24 cellular contexts compared by ENCODE assay signal in genomic region chr1:201219481-201220387, GRCh38. TPM values are rescaled to one million over a fixed set of nuclear protein-coding genes. Genes with fewer than 3 reads are reported as not detected.
DNase-seq lines count a peak whose midpoint lies in the region; ATAC-seq lines count a peak whose summit lies in the region.
"Had no signal": no experiment of that assay in that cellular context is flagged by ENCODE, and none has a peak within 500 bp of the region (broad histone marks: within the 10 kb centered on the region; RNA-seq: fewer than 3 reads in every experiment).

No MANE protein-coding gene starts in this region.

- no peaks in the 10 kb centered on the region for H3K79me1 ChIP-seq in trophoblast cell (ENCODE audit: low read length)

- no peak overlapping the region for H3K4ac ChIP-seq in trophoblast cell (ENCODE audit: low read depth, low read length)

- H3K4me2 ChIP-seq in trophoblast cell (ENCODE audit: low read length) = no peak overlapping the region

- no peaks in the 10 kb centered on the region for H3K9me3 Mint-ChIP-seq in activated CD8-positive, alpha-beta memory T cell treated with anti-CD3 and anti-CD28 coated beads, Interleukin-2, amount 10 ng/mL, durations not matched to agents 7 days and 5 days (ENCODE audit: low read depth)
- H3K9me3 Mint-ChIP-seq: activated T-helper 17 cell treated with anti-CD3 and anti-CD28 coated beads, Interleukin-2, amount 50 U/mL, for 72 hours; naive thymus-derived CD4-positive, alpha-beta T cell had no signal

- H3K9me3 ChIP-seq in trophoblast cell (ENCODE audit: insufficient read depth, low read depth, low read length) = peaks cover 1% of the 10 kb centered on the region
- H3K9me3 ChIP-seq: body of pancreas, heart right ventricle had no signal

- no CpG with 5 or more reads among the region's 7 CpGs for WGBS in trophoblast cell (ENCODE audit: extremely low coverage, insufficient coverage, insufficient read length)

- DNase-seq in activated CD8-positive, alpha-beta memory T cell treated with anti-CD3 and anti-CD28 coated beads for 24 hours = peak; percentile 28
- DNase-seq in activated CD8-positive, alpha-beta memory T cell treated with anti-CD3 and anti-CD28 coated beads, Interleukin-2, amount 10 ng/mL, durations not matched to agents 7 days and 5 days = no peak
- DNase-seq in NAMALWA (ENCODE audit: low spot score) (peak; percentile 17), NCI-H69 (lab: John Stamatoyannopoulos, UW) (peak; percentile 32), trophoblast cell (peak; percentile 96), NCI-H1048 (lab: John Stamatoyannopoulos, UW) (no peak)
- DNase-seq: body of pancreas; effector CD4-positive, alpha-beta T cell; erythroblast; foreskin fibroblast; GM23248; heart right ventricle; Kasumi-1; NCI-H1092 treated with DMSO at 0.1 percent for 48 hours; occipital lobe had no signal

- H3K14ac ChIP-seq in trophoblast cell (ENCODE audit: low read length) = no peak overlapping the region

- no peak overlapping the region for H3K4me3 Mint-ChIP-seq in activated CD8-positive, alpha-beta memory T cell treated with anti-CD3 and anti-CD28 coated beads, Interleukin-2, amount 10 ng/mL, durations not matched to agents 7 days and 5 days
- H3K4me3 Mint-ChIP-seq: activated T-helper 17 cell treated with anti-CD3 and anti-CD28 coated beads, Interleukin-2, amount 50 U/mL, for 72 hours; naive thymus-derived CD4-positive, alpha-beta T cell had no signal

- H2BK120ac ChIP-seq in trophoblast cell (ENCODE audit: insufficient read depth, low read length, poor library complexity) = no peak overlapping the region

- no peaks in the 10 kb centered on the region for H3K36me3 Mint-ChIP-seq in activated CD8-positive, alpha-beta memory T cell treated with anti-CD3 and anti-CD28 coated beads, Interleukin-2, amount 10 ng/mL, durations not matched to agents 7 days and 5 days
- H3K36me3 Mint-ChIP-seq: naive thymus-derived CD4-positive, alpha-beta T cell had no signal

- no peak overlapping the region for H3K27ac ChIP-seq in trophoblast cell (ENCODE audit: low read depth, low read length)
- H3K27ac ChIP-seq: body of pancreas, C4-2B, GM23248, heart right ventricle, RWPE1, SK-N-MC had no signal

- H3K9ac ChIP-seq in trophoblast cell (ENCODE audit: low read length) = no peak overlapping the region
- H3K9ac ChIP-seq: GM23248 had no signal

- H4K91ac ChIP-seq in trophoblast cell (ENCODE audit: low read depth, low read length) = no peak overlapping the region

- CTCF ChIA-PET in activated CD8-positive, alpha-beta memory T cell treated with anti-CD3 and anti-CD28 coated beads, Interleukin-2, amount 10 ng/mL, durations not matched to agents 7 days and 5 days (lab: Charles Lee) = interaction anchor here (0.5 to 1.4 kb wide), 2 partner anchors 34 to 269 kb away, joined by 3 read pairs; no protein-coding TSS in a partner anchor

- H2BK5ac ChIP-seq in trophoblast cell (ENCODE audit: low read depth, low read length, poor library complexity) = no peak overlapping the region

- no peak overlapping the region for H3K18ac ChIP-seq in trophoblast cell (ENCODE audit: low read length)

- no peak overlapping the region for H2AFZ ChIP-seq in trophoblast cell (ENCODE audit: insufficient read depth, low read length, poor library complexity)
- H2AFZ ChIP-seq: GM23248 had no signal

- H3K4me1 Mint-ChIP-seq in activated CD8-positive, alpha-beta memory T cell treated with anti-CD3 and anti-CD28 coated beads, Interleukin-2, amount 10 ng/mL, durations not matched to agents 7 days and 5 days = no peaks in the 10 kb centered on the region
- H3K4me1 Mint-ChIP-seq: activated T-helper 17 cell treated with anti-CD3 and anti-CD28 coated beads, Interleukin-2, amount 50 U/mL, for 72 hours had no signal

- no peaks in the 10 kb centered on the region for H3K27me3 ChIP-seq in trophoblast cell (ENCODE audit: insufficient read depth, low read length)
- H3K27me3 ChIP-seq: body of pancreas, heart right ventricle had no signal

- H3K4me1 ChIP-seq in trophoblast cell (ENCODE audit: control insufficient read depth in 1 of 2, insufficient read depth in 2 of 2, low read length in 2 of 2) = no peaks in the 10 kb centered on the region
- H3K4me1 ChIP-seq: body of pancreas, heart right ventricle had no signal

- H4K8ac ChIP-seq in trophoblast cell (ENCODE audit: low read depth, low read length) = no peak overlapping the region

- no peak overlapping the region for H3K4me3 ChIP-seq in trophoblast cell (ENCODE audit: low read depth, low read length)
- H3K4me3 ChIP-seq: body of pancreas, GM23248, heart right ventricle, SK-N-MC had no signal

- H2AK5ac ChIP-seq in trophoblast cell (ENCODE audit: low read length) = no peak overlapping the region

- H3K23ac ChIP-seq in trophoblast cell (ENCODE audit: low read length) = no peak overlapping the region

- H3K27me3 Mint-ChIP-seq in activated CD8-positive, alpha-beta memory T cell treated with anti-CD3 and anti-CD28 coated beads, Interleukin-2, amount 10 ng/mL, durations not matched to agents 7 days and 5 days = no peaks in the 10 kb centered on the region
- H3K27me3 Mint-ChIP-seq: activated T-helper 17 cell treated with anti-CD3 and anti-CD28 coated beads, Interleukin-2, amount 50 U/mL, for 72 hours; naive thymus-derived CD4-positive, alpha-beta T cell had no signal

- H4K12ac ChIP-seq in trophoblast cell (ENCODE audit: low read depth, low read length) = no peak overlapping the region

- H2BK12ac ChIP-seq in trophoblast cell (ENCODE audit: low read length) = no peak overlapping the region

- ATAC-seq in activated CD8-positive, alpha-beta memory T cell treated with anti-CD3 and anti-CD28 coated beads, Interleukin-2, amount 10 ng/mL, durations not matched to agents 7 days and 5 days = no peak
- ATAC-seq in HG03469 (IDR thresholded peaks at IDR 0.05; ENCODE audit: unreplicated experiment) (no peak), HG02885 (IDR thresholded peaks at IDR 0.05; ENCODE audit: poor library complexity, unreplicated experiment) (no peak)
- ATAC-seq: activated T-helper 17 cell treated with anti-CD3 and anti-CD28 coated beads, Interleukin-2, amount 50 U/mL, for 72 hours; body of pancreas; heart right ventricle; left lobe of liver; naive thymus-derived CD4-positive, alpha-beta T cell had no signal

- no peaks in the 10 kb centered on the region for H3K36me3 ChIP-seq in trophoblast cell (ENCODE audit: control insufficient read depth in 1 of 2, insufficient read depth in 2 of 2, low read length in 2 of 2)
- H3K36me3 ChIP-seq: heart right ventricle had no signal

- H3K27ac Mint-ChIP-seq in activated CD8-positive, alpha-beta memory T cell treated with anti-CD3 and anti-CD28 coated beads, Interleukin-2, amount 10 ng/mL, durations not matched to agents 7 days and 5 days = no peak overlapping the region
- H3K27ac Mint-ChIP-seq: activated T-helper 17 cell treated with anti-CD3 and anti-CD28 coated beads, Interleukin-2, amount 50 U/mL, for 72 hours; naive thymus-derived CD4-positive, alpha-beta T cell had no signal

- no peaks in the 10 kb centered on the region for H3K79me2 ChIP-seq in trophoblast cell (ENCODE audit: control insufficient read depth, insufficient read depth, low read length, poor library complexity)

RNA-seq across cellular contexts. Expression of gene IGFN1, which starts 29.1 kb away (rescaled TPM):
- total RNA-seq in activated CD8-positive, alpha-beta memory T cell treated with anti-CD3 and anti-CD28 coated beads, Interleukin-2, amount 10 ng/mL, durations not matched to agents 7 days and 5 days = not detected
- 0.04 and 0.10 TPM in 2 replicates for polyA plus RNA-seq in trophoblast cell (2013)
- total RNA-seq: GM23248; left lobe of liver; naive thymus-derived CD4-positive, alpha-beta T cell; occipital lobe; T-helper 2 cell treated with Interferon-gamma antibody and Interleukin-4, amounts not matched to agents 100 ng/mL and 5 ng/mL, for 36 hours had no signal
- polyA plus RNA-seq: GM23248; naive thymus-derived CD4-positive, alpha-beta T cell had no signal

Comparison
In these comparisons a context has a peak if more than half of its experiments do, and no peak if none do; other contexts are left out.
1. DNase-seq: peak in activated CD8-positive, alpha-beta memory T cell treated with anti-CD3 and anti-CD28 coated beads for 24 hours (single experiment), NAMALWA (single experiment), NCI-H69 (single experiment) and trophoblast cell (2 of 2); none in activated CD8-positive, alpha-beta memory T cell treated with anti-CD3 and anti-CD28 coated beads, Interleukin-2, amount 10 ng/mL, durations not matched to agents 7 days and 5 days (single experiment) and NCI-H1048 (single experiment).